15 cellular contexts compared by ENCODE assay signal in genomic region chr1:115840615-115841460, GRCh38. TPM values are rescaled to one million over a fixed set of nuclear protein-coding genes. Genes with fewer than 3 reads are reported as not detected.
DNase-seq lines count a peak whose midpoint lies in the region; ATAC-seq and TF ChIP-seq lines count a peak whose summit lies in the region.
"Had no signal": no experiment of that assay in that cellular context is flagged by ENCODE, and none has a peak within 500 bp of the region (broad histone marks: within the 10 kb centered on the region; RNA-seq: fewer than 3 reads in every experiment).

TSS of gene NHLH2 (minus strand) at chr1:115841126. CDS start at chr1:115838372, 2,754 bp downstream.

- in situ Hi-C loops in GM13977 (cut with MboI; ENCODE audit: low pct_unique_long_range_greater_than_20kb, low sequenced_read_pairs, unreplicated experiment): no loop called here

- H3K9me2 ChIP-seq in PC-9 (ENCODE audit: insufficient read depth): no peaks in the 10 kb centered on the region

- no peaks in the 10 kb centered on the region for H3K36me3 Mint-ChIP-seq in activated T-cell treated with anti-CD3 and anti-CD28 coated beads, Interleukin-2, amount 50 U/mL, for 72 hours (ENCODE audit: insufficient read depth in 2 of 2)
- no peaks in the 10 kb centered on the region for H3K36me3 Mint-ChIP-seq in stimulated activated naive B cell treated with anti-CD40 and anti-IgM and Interleukin-4, amounts not matched to agents 10 μg/mL and 1 μg/mL and 100 μg/mL, for 72 hours

- BruUV-seq in PC-9 (replicated peaks; lab: Mats Ljungman, UMichigan): no TSS peak

- no peak within 1 kb of the TSS for H3K27ac Mint-ChIP-seq in activated T-cell treated with anti-CD3 and anti-CD28 coated beads, Interleukin-2, amount 50 U/mL, for 72 hours
- peak within 1 kb of the TSS; percentile 4 for H3K27ac Mint-ChIP-seq in stimulated activated naive B cell treated with anti-CD40 and anti-IgM and Interleukin-4, amounts not matched to agents 10 μg/mL and 1 μg/mL and 100 μg/mL, for 72 hours
- H3K27ac Mint-ChIP-seq: activated naive CD4-positive, alpha-beta T cell treated with anti-CD3 and anti-CD28 coated beads for 36 hours had no signal

- no peak for DNase-seq in activated T-cell treated with anti-CD3 and anti-CD28 coated beads, Interleukin-2, amount 50 U/mL, for 72 hours
- DNase-seq in activated T-cell treated with anti-CD3 and anti-CD28 coated beads, Interleukin-2, amount 50 U/mL, for 48 hours: no peak
- no peak for DNase-seq in PC-9
- no peak for DNase-seq in stimulated activated naive B cell treated with anti-CD40 and anti-IgM and Interleukin-4, amounts not matched to agents 10 μg/mL and 1 μg/mL and 100 μg/mL, for 72 hours
- no peak for DNase-seq in stimulated activated CD4-positive, alpha-beta T cell treated with anti-CD3 and anti-CD28 coated beads, Interleukin-12 subunit alpha, Interleukin-12 subunit beta, amount 100 ng/mL, for 4 hours
- no peak for DNase-seq in HCEC 1CT
- no peak for DNase-seq in GM13977 (ENCODE audit: low spot score)
- DNase-seq: activated naive CD4-positive, alpha-beta T cell treated with anti-CD3 and anti-CD28 coated beads for 36 hours; Caco-2; effector memory CD4-positive, alpha-beta T cell; ovary had no signal

- intact Hi-C loops in PC-9 (cut with micrococcal nuclease; ENCODE audit: unreplicated experiment): no loop called here

- no peak within 1 kb of the TSS for H2AFZ ChIP-seq in PC-9

- no peak within 1 kb of the TSS for H3K27ac ChIP-seq in PC-9
- H3K27ac ChIP-seq: ovary had no signal

- H3K4me3 ChIP-seq in PC-9 (no peak within 1 kb of the TSS), iPS-11a (ENCODE audit: low read depth, low read length) (peak within 1 kb of the TSS; percentile 44)
- H3K4me3 ChIP-seq: K562, ovary had no signal

- H3K4me1 Mint-ChIP-seq in activated T-cell treated with anti-CD3 and anti-CD28 coated beads, Interleukin-2, amount 50 U/mL, for 72 hours (ENCODE audit: low read depth): peaks cover 16% of the 10 kb centered on the region
- H3K4me1 Mint-ChIP-seq in stimulated activated naive B cell treated with anti-CD40 and anti-IgM and Interleukin-4, amounts not matched to agents 10 μg/mL and 1 μg/mL and 100 μg/mL, for 72 hours: peaks cover 4 to 7% of the 10 kb centered on the region in 2 donors

- H3K4me2 ChIP-seq in PC-9: 0 out of 2 replicates have a peak within 1 kb of the TSS, but pooled peaks have one; percentile 6

- H3K4me3 Mint-ChIP-seq in activated T-cell treated with anti-CD3 and anti-CD28 coated beads, Interleukin-2, amount 50 U/mL, for 72 hours: peak within 1 kb of the TSS; percentile 70 to 93
- H3K4me3 Mint-ChIP-seq in stimulated activated naive B cell treated with anti-CD40 and anti-IgM and Interleukin-4, amounts not matched to agents 10 μg/mL and 1 μg/mL and 100 μg/mL, for 72 hours: no peak within 1 kb of the TSS

- ATAC-seq in activated T-cell treated with anti-CD3 and anti-CD28 coated beads, Interleukin-2, amount 50 U/mL, for 72 hours (replicated peaks in 1 of 2): no peak
- no peak for ATAC-seq in stimulated activated naive B cell treated with anti-CD40 and anti-IgM and Interleukin-4, amounts not matched to agents 10 μg/mL and 1 μg/mL and 100 μg/mL, for 72 hours (replicated peaks)
- ATAC-seq: K562 had no signal

- H3K4me1 ChIP-seq in PC-9 (replicated peaks; ENCODE audit: insufficient read depth): no peaks in the 10 kb centered on the region
- H3K4me1 ChIP-seq: Caco-2 had no signal

- no peaks in the 10 kb centered on the region for H3F3A ChIP-seq in PC-9 (ENCODE audit: insufficient read depth, low read depth)

- CTCF ChIA-PET in PC-9 (lab: Charles Lee): interaction anchor here (0.6 kb wide), 1 partner anchor 494 kb away, joined by 5 read pairs; no protein-coding TSS in a partner anchor

- POLR2A ChIA-PET in PC-9 (lab: Charles Lee; ENCODE audit: unreplicated experiment): no interaction called here

- H3K79me2 ChIP-seq in PC-9 (ENCODE audit: low read depth): no peaks in the 10 kb centered on the region

- no peaks in the 10 kb centered on the region for H4K20me1 ChIP-seq in PC-9 (ENCODE audit: insufficient read depth)

- peaks cover 0 to 2% of the 10 kb centered on the region in 2 donors for H3K9me3 Mint-ChIP-seq in activated T-cell treated with anti-CD3 and anti-CD28 coated beads, Interleukin-2, amount 50 U/mL, for 72 hours
- peaks cover 3 to 7% of the 10 kb centered on the region in 2 donors for H3K9me3 Mint-ChIP-seq in stimulated activated naive B cell treated with anti-CD40 and anti-IgM and Interleukin-4, amounts not matched to agents 10 μg/mL and 1 μg/mL and 100 μg/mL, for 72 hours
- H3K9me3 Mint-ChIP-seq: activated naive CD4-positive, alpha-beta T cell treated with anti-CD3 and anti-CD28 coated beads for 36 hours had no signal

- H3K27me3 Mint-ChIP-seq in activated T-cell treated with anti-CD3 and anti-CD28 coated beads, Interleukin-2, amount 50 U/mL, for 72 hours (ENCODE audit: low read depth): peaks cover 50% of the 10 kb centered on the region
- H3K27me3 Mint-ChIP-seq in stimulated activated naive B cell treated with anti-CD40 and anti-IgM and Interleukin-4, amounts not matched to agents 10 μg/mL and 1 μg/mL and 100 μg/mL, for 72 hours: peaks cover 38 to 61% of the 10 kb centered on the region in 2 donors

- H3K9me3 ChIP-seq in PC-9 (ENCODE audit: insufficient read depth, low read depth): no peaks in the 10 kb centered on the region
- H3K9me3 ChIP-seq: Caco-2, ovary had no signal

- no peaks in the 10 kb centered on the region for H3K36me3 ChIP-seq in PC-9 (ENCODE audit: low read depth)
- H3K36me3 ChIP-seq: ovary had no signal

- TF ChIP-seq CTCF in PC-9 (conservative IDR thresholded peaks at IDR 0.05) (no peak), GM13977 (IDR thresholded peaks at IDR 0.05; ENCODE audit: extremely low read depth, insufficient read depth, missing control alignments) (no peak)

- H3K27me3 ChIP-seq in PC-9 (ENCODE audit: insufficient read depth, low read depth): peaks cover 20% of the 10 kb centered on the region

RNA-seq across cellular contexts. Expression of gene NHLH2, which starts in this region (rescaled TPM):
- under 1 TPM in 1 of 2 donors, not detected in 1; 0.10 TPM for total RNA-seq in activated T-cell treated with anti-CD3 and anti-CD28 coated beads, Interleukin-2, amount 50 U/mL, for 72 hours
- not detected in 2 replicates for total RNA-seq in PC-9 (2021)
- total RNA-seq: activated naive CD4-positive, alpha-beta T cell treated with anti-CD3 and anti-CD28 coated beads for 36 hours; Caco-2; K562; mesenteric fat pad; ovary; SK-MEL-5 had no signal

Comparison
In these comparisons a context has a peak if more than half of its experiments do, and no peak if none do; other contexts are left out.
1. H3K4me3 Mint-ChIP-seq: peak in activated T-cell treated with anti-CD3 and anti-CD28 coated beads, Interleukin-2, amount 50 U/mL, for 72 hours (2 of 2); none in stimulated activated naive B cell treated with anti-CD40 and anti-IgM and Interleukin-4, amounts not matched to agents 10 μg/mL and 1 μg/mL and 100 μg/mL, for 72 hours (0 of 2).